Comparison of ENCODE assay signal across 8 cellular contexts in the genomic region with DNA sequence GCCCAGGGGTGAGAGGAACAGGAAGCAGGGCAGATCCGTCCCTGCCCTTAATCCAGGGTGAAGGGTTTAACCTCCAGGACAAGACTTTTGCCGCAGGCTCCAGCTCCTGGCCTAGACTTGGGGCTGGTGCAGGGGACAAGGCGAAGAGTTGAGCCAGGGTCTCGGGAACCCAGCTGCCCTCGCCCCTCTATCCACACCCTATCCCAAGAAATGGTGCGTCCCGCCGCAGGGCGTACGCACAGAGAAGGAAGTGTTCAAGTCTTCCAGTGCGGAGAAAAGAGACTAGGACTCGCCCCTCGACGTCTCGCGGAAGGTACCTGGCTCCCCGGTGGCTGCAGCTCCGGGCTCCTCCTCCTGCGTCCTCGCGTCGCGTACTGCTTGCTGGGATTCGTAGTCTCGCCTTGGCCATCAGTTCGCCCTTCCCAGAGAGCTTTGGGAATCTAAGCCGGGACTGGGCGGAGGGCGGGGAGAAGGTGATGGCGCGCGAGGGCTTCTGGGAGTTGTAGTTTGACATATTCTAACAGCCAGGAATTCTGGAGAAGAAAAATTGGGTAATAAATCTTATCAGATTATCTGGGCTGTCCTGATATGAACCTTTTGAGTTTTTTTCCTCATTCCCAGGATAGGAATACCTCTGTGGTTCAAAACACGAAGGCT. TPM values are rescaled to one million over a fixed set of nuclear protein-coding genes. Genes with fewer than 3 reads are reported as not detected.
A peak's percentile ranks its signal among the peaks of the same experiment; 100 is the strongest.
DNase-seq lines count a peak whose midpoint lies in the region; ATAC-seq and TF ChIP-seq lines count a peak whose summit lies in the region.

A gene with protein sequence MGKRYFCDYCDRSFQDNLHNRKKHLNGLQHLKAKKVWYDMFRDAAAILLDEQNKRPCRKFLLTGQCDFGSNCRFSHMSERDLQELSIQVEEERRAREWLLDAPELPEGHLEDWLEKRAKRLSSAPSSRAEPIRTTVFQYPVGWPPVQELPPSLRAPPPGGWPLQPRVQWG (minus strand): TSS at position 376 of the 657 bp plus-strand sequence. CDS start 18,463 bp downstream, outside the sequence.

- ATAC-seq in GM21619 (IDR thresholded peaks at IDR 0.05; ENCODE audit: unreplicated experiment), result peak; percentile 89

- no peaks in the 10 kb centered on the region for H3K9me3 Mint-ChIP-seq in activated T-cell treated with anti-CD3 and anti-CD28 coated beads, Interleukin-2, amount 50 U/mL, for 24 hours

- H3K27me3 Mint-ChIP-seq in activated T-cell treated with anti-CD3 and anti-CD28 coated beads, Interleukin-2, amount 50 U/mL, for 24 hours, result no peaks in the 10 kb centered on the region

- in situ Hi-C loops in KBM-7 (cut with MboI; ENCODE audit: low pct_unique_long_range_greater_than_20kb, low sequenced_read_pairs), result no loop called here

- TF ChIP-seq CTCF in epithelial cell of proximal tubule (conservative IDR thresholded peaks at IDR 0.05; ENCODE audit: low read depth, low read length), result no peak

- H3K4me1 Mint-ChIP-seq in activated T-cell treated with anti-CD3 and anti-CD28 coated beads, Interleukin-2, amount 50 U/mL, for 24 hours (ENCODE audit: low read depth), result peaks cover 45% of the 10 kb centered on the region

- H3K4me3 Mint-ChIP-seq in activated T-cell treated with anti-CD3 and anti-CD28 coated beads, Interleukin-2, amount 50 U/mL, for 24 hours, result peak within 1 kb of the TSS; percentile 100

- peak within 1 kb of the TSS; percentile 96 for H3K4me3 ChIP-seq in epithelial cell of proximal tubule (ENCODE audit: low read depth, low read length)

- peaks cover 42% of the 10 kb centered on the region for H3K36me3 Mint-ChIP-seq in activated T-cell treated with anti-CD3 and anti-CD28 coated beads, Interleukin-2, amount 50 U/mL, for 24 hours (ENCODE audit: low read depth)

- DNase-seq in DMS114 treated with DMSO at 0.1 percent for 48 hours (lab: John Stamatoyannopoulos, UW; ENCODE audit: unreplicated experiment) (peak; percentile 92), KBM-7 (peak; percentile 98), epithelial cell of proximal tubule (ENCODE audit: low read depth) (peak; percentile 91), mucosa of gallbladder (ENCODE audit: low spot score) (peak; percentile 96)
- DNase-seq in activated T-cell treated with anti-CD3 and anti-CD28 coated beads, Interleukin-2, amount 50 U/mL, for 24 hours, result peak; percentile 89
- DNase-seq in stimulated activated CD8-positive, alpha-beta memory T cell treated with anti-CD3 and anti-CD28 coated beads, Interleukin-4, amount 100 ng/mL, for 4 hours (ENCODE audit: low read depth in 2 of 2, low spot score in 1 of 2), result peak; percentile 82 to 84

- H3K27ac Mint-ChIP-seq in activated T-cell treated with anti-CD3 and anti-CD28 coated beads, Interleukin-2, amount 50 U/mL, for 24 hours, result peak within 1 kb of the TSS; percentile 99

TF ChIP-seq in PFSK-1, 5 proteins besides CTCF, POLR2A, EP300 and RAD21:
- TF ChIP-seq SIN3A (IDR thresholded peaks at IDR 0.05; ENCODE audit: borderline replicate concordance, insufficient read depth, low read length) (peak; percentile 17; the same call in 1 of the 2 replicates), TAF1 (IDR thresholded peaks at IDR 0.05; ENCODE audit: borderline replicate concordance, insufficient read depth, low read length) (peak; percentile 81; the same call in 1 of the 2 replicates), POLR2AphosphoS5 (IDR thresholded peaks at IDR 0.05; ENCODE audit: low read depth, low read length) (peak; percentile 82), FOXP2 (optimal IDR thresholded peaks at IDR 0.05; ENCODE audit: borderline replicate concordance, extremely low read depth, extremely low read length, insufficient read depth) (no peak)
- TF ChIP-seq, protein P1, sequence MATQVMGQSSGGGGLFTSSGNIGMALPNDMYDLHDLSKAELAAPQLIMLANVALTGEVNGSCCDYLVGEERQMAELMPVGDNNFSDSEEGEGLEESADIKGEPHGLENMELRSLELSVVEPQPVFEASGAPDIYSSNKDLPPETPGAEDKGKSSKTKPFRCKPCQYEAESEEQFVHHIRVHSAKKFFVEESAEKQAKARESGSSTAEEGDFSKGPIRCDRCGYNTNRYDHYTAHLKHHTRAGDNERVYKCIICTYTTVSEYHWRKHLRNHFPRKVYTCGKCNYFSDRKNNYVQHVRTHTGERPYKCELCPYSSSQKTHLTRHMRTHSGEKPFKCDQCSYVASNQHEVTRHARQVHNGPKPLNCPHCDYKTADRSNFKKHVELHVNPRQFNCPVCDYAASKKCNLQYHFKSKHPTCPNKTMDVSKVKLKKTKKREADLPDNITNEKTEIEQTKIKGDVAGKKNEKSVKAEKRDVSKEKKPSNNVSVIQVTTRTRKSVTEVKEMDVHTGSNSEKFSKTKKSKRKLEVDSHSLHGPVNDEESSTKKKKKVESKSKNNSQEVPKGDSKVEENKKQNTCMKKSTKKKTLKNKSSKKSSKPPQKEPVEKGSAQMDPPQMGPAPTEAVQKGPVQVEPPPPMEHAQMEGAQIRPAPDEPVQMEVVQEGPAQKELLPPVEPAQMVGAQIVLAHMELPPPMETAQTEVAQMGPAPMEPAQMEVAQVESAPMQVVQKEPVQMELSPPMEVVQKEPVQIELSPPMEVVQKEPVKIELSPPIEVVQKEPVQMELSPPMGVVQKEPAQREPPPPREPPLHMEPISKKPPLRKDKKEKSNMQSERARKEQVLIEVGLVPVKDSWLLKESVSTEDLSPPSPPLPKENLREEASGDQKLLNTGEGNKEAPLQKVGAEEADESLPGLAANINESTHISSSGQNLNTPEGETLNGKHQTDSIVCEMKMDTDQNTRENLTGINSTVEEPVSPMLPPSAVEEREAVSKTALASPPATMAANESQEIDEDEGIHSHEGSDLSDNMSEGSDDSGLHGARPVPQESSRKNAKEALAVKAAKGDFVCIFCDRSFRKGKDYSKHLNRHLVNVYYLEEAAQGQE (IDR thresholded peaks at IDR 0.05; ENCODE audit: insufficient read depth in 1 of 2, low read depth in 2 of 2, low read length in 2 of 2), result 0 out of 4 replicates have a peak, but pooled peaks of 1 of the 2 experiments have one; percentile 15

RNA-seq across cellular contexts. Expression of the gene that starts here (rescaled TPM):
- 36.4 TPM for polyA plus RNA-seq in PFSK-1 (2012; ENCODE audit: insufficient read length, low read depth)
- total RNA-seq in epithelial cell of proximal tubule (24.8 and 27.3 TPM in 2 replicates), mucosa of gallbladder (18.7 TPM)

Comparison
In these comparisons a context has a peak if more than half of its experiments do, and no peak if none do; other contexts are left out.
1. Peak in every context shown above with its lines: DNase-seq, ATAC-seq and H3K4me3 ChIP-seq.